1 cellular context compared by ENCODE assay signal in the genomic region with DNA sequence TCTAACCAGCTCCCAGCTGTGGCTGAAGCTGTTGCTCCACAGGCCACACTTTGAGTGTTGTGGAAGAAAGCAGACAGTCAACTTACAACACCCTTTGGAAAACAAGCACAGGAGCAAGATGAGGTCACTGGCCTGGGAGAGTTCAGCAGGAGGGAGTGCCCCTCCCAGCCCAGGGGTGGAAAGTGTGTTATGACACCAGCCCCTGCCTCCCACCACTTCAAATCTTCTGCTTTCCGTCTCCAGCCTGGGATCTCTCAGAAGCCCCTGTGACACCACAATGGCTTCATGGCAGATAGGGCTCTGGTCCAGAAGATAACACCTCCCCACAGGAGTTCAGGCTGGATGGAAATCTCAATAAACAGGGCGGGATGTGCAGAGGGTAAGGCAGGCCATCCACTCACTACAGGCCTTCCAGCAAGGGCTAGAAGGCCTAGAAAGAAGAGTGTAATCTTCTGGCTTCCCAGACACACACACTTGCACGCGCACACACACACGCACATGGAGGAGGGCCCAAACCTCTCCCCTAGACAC.
TF ChIP-seq lines count a peak whose summit lies in the region.

No MANE protein-coding gene starts in this region.

TF ChIP-seq in K562, 482 proteins besides CTCF, POLR2A, EP300 and RAD21 (continued from another document):
- TF ChIP-seq NCOA4 (IDR thresholded peaks at IDR 0.05; ENCODE audit: partially characterized antibody) (no peak), MTA3 (IDR thresholded peaks at IDR 0.05; ENCODE audit: borderline replicate concordance) (0 out of 2 replicates have a peak, but pooled peaks have one; percentile 45), ZC3H4 (CRISPR knock-in tag; IDR thresholded peaks at IDR 0.05; ENCODE audit: borderline replicate concordance) (no peak), SRSF3 (IDR thresholded peaks at IDR 0.05; ENCODE audit: insufficient read depth, low read length) (no peak), BCL6 (CRISPR knock-in tag; IDR thresholded peaks at IDR 0.05) (no peak), MCM7 (IDR thresholded peaks at IDR 0.05) (no peak), MEF2D (tag; conservative IDR thresholded peaks at IDR 0.05; ENCODE audit: low read depth) (no peak), ZBTB11 (CRISPR knock-in tag; IDR thresholded peaks at IDR 0.05) (peak in 1 of 3 experiments; percentile 63; a peak in 1 of 6 replicates), YBX1 (IDR thresholded peaks at IDR 0.05) (no peak), PRDM10 (IDR thresholded peaks at IDR 0.05; ENCODE audit: partially characterized antibody) (peak; percentile 64), NFYB (IDR thresholded peaks at IDR 0.05; ENCODE audit: extremely low read depth, insufficient read length) (no peak), POLR2B (IDR thresholded peaks at IDR 0.05; ENCODE audit: low read depth, partially characterized antibody) (no peak), MTA2 (IDR thresholded peaks at IDR 0.05; ENCODE audit: low read depth) (peak; percentile 91), CHCHD3 (CRISPR knock-in tag; IDR thresholded peaks at IDR 0.05) (no peak), ZNF766 (CRISPR knock-in tag; conservative IDR thresholded peaks at IDR 0.05) (no peak), PCBP2 (IDR thresholded peaks at IDR 0.05; ENCODE audit: low read depth, low read length, poor library complexity, severe bottlenecking) (no peak), E2F4 (CRISPR knock-in tag; IDR thresholded peaks at IDR 0.05; ENCODE audit: low read depth) (no peak), XRCC4 (IDR thresholded peaks at IDR 0.05; ENCODE audit: extremely low read depth, insufficient read depth, insufficient read length) (no peak), CBFA2T2 (conservative IDR thresholded peaks at IDR 0.05) (peak; percentile 96), RNF2 (IDR thresholded peaks at IDR 0.05) (0 out of 2 replicates have a peak, but pooled peaks have one; percentile 35), KAT8 (IDR thresholded peaks at IDR 0.05; ENCODE audit: low read depth) (no peak), MAZ (CRISPR knock-in tag; conservative IDR thresholded peaks at IDR 0.05 in 1 of 2, IDR thresholded peaks at IDR 0.05 in 1 of 2) (peak; percentile 86 to 90), E2F8 (IDR thresholded peaks at IDR 0.05; ENCODE audit: low read depth, partially characterized antibody) (peak; percentile 30), GTF2A2 (tag; IDR thresholded peaks at IDR 0.05) (no peak), NR0B1 (IDR thresholded peaks at IDR 0.05; ENCODE audit: partially characterized antibody) (no peak), ZKSCAN3 (CRISPR knock-in tag; IDR thresholded peaks at IDR 0.05) (no peak)
- TF ChIP-seq, protein P1, sequence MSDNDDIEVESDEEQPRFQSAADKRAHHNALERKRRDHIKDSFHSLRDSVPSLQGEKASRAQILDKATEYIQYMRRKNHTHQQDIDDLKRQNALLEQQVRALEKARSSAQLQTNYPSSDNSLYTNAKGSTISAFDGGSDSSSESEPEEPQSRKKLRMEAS (CRISPR knock-in tag; IDR thresholded peaks at IDR 0.05) = no peak
- TF ChIP-seq, protein P2, sequence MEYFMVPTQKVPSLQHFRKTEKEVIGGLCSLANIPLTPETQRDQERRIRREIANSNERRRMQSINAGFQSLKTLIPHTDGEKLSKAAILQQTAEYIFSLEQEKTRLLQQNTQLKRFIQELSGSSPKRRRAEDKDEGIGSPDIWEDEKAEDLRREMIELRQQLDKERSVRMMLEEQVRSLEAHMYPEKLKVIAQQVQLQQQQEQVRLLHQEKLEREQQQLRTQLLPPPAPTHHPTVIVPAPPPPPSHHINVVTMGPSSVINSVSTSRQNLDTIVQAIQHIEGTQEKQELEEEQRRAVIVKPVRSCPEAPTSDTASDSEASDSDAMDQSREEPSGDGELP (CRISPR knock-in tag; IDR thresholded peaks at IDR 0.05; ENCODE audit: borderline replicate concordance) = peak; percentile 80; the same call in 1 of the 2 replicates
TF ChIP-seq in K562: peak in this region for 100.
